ENCODE assay signal across 19 cellular contexts in the genomic region with DNA sequence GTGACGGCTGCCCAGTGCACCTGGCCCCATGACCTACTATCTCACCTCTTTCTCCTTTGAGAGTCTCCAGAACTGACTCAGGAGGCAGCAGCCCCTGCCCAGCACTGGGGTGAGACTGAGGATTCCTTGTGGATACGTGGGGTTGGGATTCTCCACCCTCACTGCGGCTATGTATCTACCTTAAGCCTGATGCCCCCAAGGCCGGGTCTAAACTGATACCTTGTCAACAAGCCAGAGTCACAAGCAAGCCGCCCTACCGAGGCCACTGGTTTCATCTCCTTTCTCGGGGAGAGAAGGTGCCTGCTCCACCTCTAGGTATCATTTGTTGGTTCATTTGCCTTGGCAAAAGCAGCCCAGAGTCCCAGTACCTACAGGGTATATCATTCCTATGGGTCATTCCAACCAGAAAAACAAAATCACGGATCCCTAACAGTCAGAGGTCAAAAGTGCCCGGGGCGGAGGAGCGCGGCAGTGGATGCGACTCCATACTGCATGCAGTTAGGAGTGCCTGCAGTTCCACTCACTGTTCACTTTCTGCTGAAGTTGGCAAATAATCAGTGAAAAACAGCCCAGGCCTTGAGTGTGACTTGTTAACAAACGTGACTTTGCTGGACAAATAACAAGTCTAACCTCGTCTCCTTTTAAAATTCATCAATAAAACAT.
"Had no signal": no experiment of that assay in that cellular context is flagged by ENCODE, and none has a peak within 500 bp of the region (broad histone marks: within the 10 kb centered on the region; RNA-seq: fewer than 3 reads in every experiment).

No MANE protein-coding gene starts in this region.

- DNase-seq: activated B cell treated with CpG ODN at 0.5 μM for 24 hours; activated CD4-positive, alpha-beta memory T cell treated with anti-CD3 and anti-CD28 coated beads for 36 hours; activated CD4-positive, alpha-beta T cell treated with anti-CD3 and anti-CD28 coated beads for 1 hour; activated CD4-positive, alpha-beta T cell treated with anti-CD3 and anti-CD28 coated beads, Interleukin-2, amount 10 ng/mL, durations not matched to agents 7 days and 5 days; activated CD8-positive, alpha-beta memory T cell treated with anti-CD3 and anti-CD28 coated beads for 24 hours; activated gamma-delta T cell treated with Interleukin-2 at 50 U/mL for 16 hours; activated naive CD4-positive, alpha-beta T cell treated with anti-CD3 and anti-CD28 coated beads, Interleukin-2, amount 10 ng/mL, durations not matched to agents 7 days and 5 days; activated naive CD8-positive, alpha-beta T cell treated with anti-CD3 and anti-CD28 coated beads for 36 hours; activated T-cell treated with anti-CD3 and anti-CD28 coated beads, Interleukin-2, amount 50 U/mL, for 4 hours; KG1; NCI-H1417; NCI-H1930; NCI-H2171 treated with DMSO at 0.1 percent for 48 hours; NCI-H226; NCI-H526 treated with DMSO at 0.1 percent for 48 hours; NCI-H82; SIG-M5; T-helper 17 cell; T-helper 9 cell had no signal

- H3K9me3 Mint-ChIP-seq: activated B cell treated with CpG ODN at 0.5 μM for 24 hours; activated CD4-positive, alpha-beta memory T cell treated with anti-CD3 and anti-CD28 coated beads for 36 hours; activated CD4-positive, alpha-beta T cell treated with anti-CD3 and anti-CD28 coated beads, Interleukin-2, amount 10 ng/mL, durations not matched to agents 7 days and 5 days; activated naive CD4-positive, alpha-beta T cell treated with anti-CD3 and anti-CD28 coated beads, Interleukin-2, amount 10 ng/mL, durations not matched to agents 7 days and 5 days; activated naive CD8-positive, alpha-beta T cell treated with anti-CD3 and anti-CD28 coated beads for 36 hours; activated T-cell treated with anti-CD3 and anti-CD28 coated beads, Interleukin-2, amount 50 U/mL, for 4 hours had no signal

- H3K27ac Mint-ChIP-seq: activated B cell treated with CpG ODN at 0.5 μM for 24 hours; activated CD4-positive, alpha-beta memory T cell treated with anti-CD3 and anti-CD28 coated beads for 36 hours; activated CD4-positive, alpha-beta T cell treated with anti-CD3 and anti-CD28 coated beads, Interleukin-2, amount 10 ng/mL, durations not matched to agents 7 days and 5 days; activated naive CD4-positive, alpha-beta T cell treated with anti-CD3 and anti-CD28 coated beads, Interleukin-2, amount 10 ng/mL, durations not matched to agents 7 days and 5 days; activated naive CD8-positive, alpha-beta T cell treated with anti-CD3 and anti-CD28 coated beads for 36 hours; T-helper 17 cell had no signal

- H3K36me3 Mint-ChIP-seq: activated CD4-positive, alpha-beta memory T cell treated with anti-CD3 and anti-CD28 coated beads for 36 hours; activated naive CD4-positive, alpha-beta T cell treated with anti-CD3 and anti-CD28 coated beads, Interleukin-2, amount 10 ng/mL, durations not matched to agents 7 days and 5 days; activated naive CD8-positive, alpha-beta T cell treated with anti-CD3 and anti-CD28 coated beads for 36 hours had no signal

- H3K4me1 Mint-ChIP-seq: activated B cell treated with CpG ODN at 0.5 μM for 24 hours; activated CD4-positive, alpha-beta T cell treated with anti-CD3 and anti-CD28 coated beads, Interleukin-2, amount 10 ng/mL, durations not matched to agents 7 days and 5 days; activated naive CD4-positive, alpha-beta T cell treated with anti-CD3 and anti-CD28 coated beads, Interleukin-2, amount 10 ng/mL, durations not matched to agents 7 days and 5 days; activated naive CD8-positive, alpha-beta T cell treated with anti-CD3 and anti-CD28 coated beads for 36 hours; T-helper 17 cell had no signal

- ATAC-seq: activated T-cell treated with anti-CD3 and anti-CD28 coated beads, Interleukin-2, amount 50 U/mL, for 4 hours; T-helper 17 cell had no signal

- H3K27me3 Mint-ChIP-seq: activated B cell treated with CpG ODN at 0.5 μM for 24 hours had no signal

- H3K4me3 Mint-ChIP-seq: activated B cell treated with CpG ODN at 0.5 μM for 24 hours; activated CD4-positive, alpha-beta memory T cell treated with anti-CD3 and anti-CD28 coated beads for 36 hours; activated CD4-positive, alpha-beta T cell treated with anti-CD3 and anti-CD28 coated beads, Interleukin-2, amount 10 ng/mL, durations not matched to agents 7 days and 5 days; activated naive CD4-positive, alpha-beta T cell treated with anti-CD3 and anti-CD28 coated beads, Interleukin-2, amount 10 ng/mL, durations not matched to agents 7 days and 5 days; activated naive CD8-positive, alpha-beta T cell treated with anti-CD3 and anti-CD28 coated beads for 36 hours; activated T-cell treated with anti-CD3 and anti-CD28 coated beads, Interleukin-2, amount 50 U/mL, for 4 hours; T-helper 17 cell had no signal
